9 cellular contexts compared by ENCODE assay signal in genomic region chr3:5160926-5161858, GRCh38. TPM values are rescaled to one million over a fixed set of nuclear protein-coding genes. Genes with fewer than 3 reads are reported as not detected.
DNase-seq lines count a peak whose midpoint lies in the region; ATAC-seq and TF ChIP-seq lines count a peak whose summit lies in the region.
"Had no signal": no experiment of that assay in that cellular context is flagged by ENCODE, and none has a peak within 500 bp of the region (broad histone marks: within the 10 kb centered on the region; RNA-seq: fewer than 3 reads in every experiment).

No MANE protein-coding gene starts in this region.

- H3K4me3 Mint-ChIP-seq in stimulated activated naive CD8-positive, alpha-beta T cell treated with anti-CD3 and anti-CD28 coated beads, Interleukin-15, amount 100 ng/mL, for 72 hours: no peak overlapping the region

- peaks cover 77% of the 10 kb centered on the region for H3K4me1 Mint-ChIP-seq in stimulated activated naive CD8-positive, alpha-beta T cell treated with anti-CD3 and anti-CD28 coated beads, Interleukin-15, amount 100 ng/mL, for 72 hours

- CTCF ChIA-PET in RWPE1 (lab: Yijun Ruan, JAX): interaction anchor here (1.1 kb wide), 1 partner anchor 38 kb away, joined by 6 read pairs; no protein-coding TSS in a partner anchor

- H3K4me3 ChIP-seq in fibroblast of the aortic adventitia (ENCODE audit: low read depth, low read length): no peak overlapping the region
- H3K4me3 ChIP-seq: cardiac muscle cell had no signal

- H3K9me3 Mint-ChIP-seq in stimulated activated naive CD8-positive, alpha-beta T cell treated with anti-CD3 and anti-CD28 coated beads, Interleukin-15, amount 100 ng/mL, for 72 hours: no peaks in the 10 kb centered on the region

- DNase-seq in stimulated activated naive CD8-positive, alpha-beta T cell treated with anti-CD3 and anti-CD28 coated beads, Interleukin-15, amount 100 ng/mL, for 72 hours: no peak
- no peak for DNase-seq in stimulated activated naive CD8-positive, alpha-beta T cell treated with anti-CD3 and anti-CD28 coated beads, Interleukin-15, Interleukin-2, amounts not matched to agents 100 U/mL and 50 U/mL, for 24 hours
- peak; percentile 21 for DNase-seq in RWPE1 (ENCODE audit: low spot score)
- DNase-seq in fibroblast of the aortic adventitia (ENCODE audit: low read depth): peak; percentile 29
- DNase-seq in NCI-H1436 treated with DMSO at 0.1 percent for 48 hours (lab: John Stamatoyannopoulos, UW): no peak
- no peak for DNase-seq in kidney glomerular epithelial cell (lab: John Stamatoyannopoulos, UW)
- no peak for DNase-seq in NCI-H1105 (lab: John Stamatoyannopoulos, UW)

- TF ChIP-seq CTCF in RWPE1 (conservative IDR thresholded peaks at IDR 0.05; ENCODE audit: low read depth): no peak
- TF ChIP-seq CTCF in fibroblast of the aortic adventitia (IDR thresholded peaks at IDR 0.05; ENCODE audit: insufficient read depth, low read length): no peak

- POLR2A ChIA-PET in RWPE1 (lab: Yijun Ruan, JAX; ENCODE audit: low non-redundant PET): no interaction called here

- H3K27me3 Mint-ChIP-seq in stimulated activated naive CD8-positive, alpha-beta T cell treated with anti-CD3 and anti-CD28 coated beads, Interleukin-15, amount 100 ng/mL, for 72 hours: no peaks in the 10 kb centered on the region

- peak overlapping the region; percentile 54; the same call in 1 of the 2 replicates for H3K27ac ChIP-seq in RWPE1
- H3K27ac ChIP-seq: cardiac muscle cell had no signal

- peak overlapping the region in 1 of 2 donors; percentile 91 for H3K27ac Mint-ChIP-seq in stimulated activated naive CD8-positive, alpha-beta T cell treated with anti-CD3 and anti-CD28 coated beads, Interleukin-15, amount 100 ng/mL, for 72 hours

- ATAC-seq in stimulated activated naive CD8-positive, alpha-beta T cell treated with anti-CD3 and anti-CD28 coated beads, Interleukin-15, amount 100 ng/mL, for 72 hours: peak; percentile 54
- ATAC-seq in stimulated activated naive CD8-positive, alpha-beta T cell treated with anti-CD3 and anti-CD28 coated beads, Interleukin-15, Interleukin-2, amounts not matched to agents 100 U/mL and 50 U/mL, for 24 hours: no peak
- ATAC-seq in GM19397 (IDR thresholded peaks at IDR 0.05; ENCODE audit: unreplicated experiment): no peak

RNA-seq across cellular contexts. Expression of gene EDEM1, which starts 26.3 kb away (rescaled TPM):
- total RNA-seq in fibroblast of the aortic adventitia (ENCODE audit: low replicate concordance): 25.8 and 32.6 TPM in 2 replicates

RNA-seq across cellular contexts. Expression of gene ARL8B, which starts 39.1 kb away (rescaled TPM):
- 89.0 and 92.0 TPM in 2 replicates for total RNA-seq in fibroblast of the aortic adventitia (ENCODE audit: low replicate concordance)

Comparison
In these comparisons a context has a peak if more than half of its experiments do, and no peak if none do; other contexts are left out.
1. DNase-seq: peak in RWPE1 (single experiment) and fibroblast of the aortic adventitia (single experiment); none in stimulated activated naive CD8-positive, alpha-beta T cell treated with anti-CD3 and anti-CD28 coated beads, Interleukin-15, amount 100 ng/mL, for 72 hours (0 of 2), stimulated activated naive CD8-positive, alpha-beta T cell treated with anti-CD3 and anti-CD28 coated beads, Interleukin-15, Interleukin-2, amounts not matched to agents 100 U/mL and 50 U/mL, for 24 hours (single experiment), NCI-H1436 treated with DMSO at 0.1 percent for 48 hours (single experiment), kidney glomerular epithelial cell (single experiment) and NCI-H1105 (single experiment).